Comparison of ENCODE assay signal across 8 cellular contexts in the genomic region with DNA sequence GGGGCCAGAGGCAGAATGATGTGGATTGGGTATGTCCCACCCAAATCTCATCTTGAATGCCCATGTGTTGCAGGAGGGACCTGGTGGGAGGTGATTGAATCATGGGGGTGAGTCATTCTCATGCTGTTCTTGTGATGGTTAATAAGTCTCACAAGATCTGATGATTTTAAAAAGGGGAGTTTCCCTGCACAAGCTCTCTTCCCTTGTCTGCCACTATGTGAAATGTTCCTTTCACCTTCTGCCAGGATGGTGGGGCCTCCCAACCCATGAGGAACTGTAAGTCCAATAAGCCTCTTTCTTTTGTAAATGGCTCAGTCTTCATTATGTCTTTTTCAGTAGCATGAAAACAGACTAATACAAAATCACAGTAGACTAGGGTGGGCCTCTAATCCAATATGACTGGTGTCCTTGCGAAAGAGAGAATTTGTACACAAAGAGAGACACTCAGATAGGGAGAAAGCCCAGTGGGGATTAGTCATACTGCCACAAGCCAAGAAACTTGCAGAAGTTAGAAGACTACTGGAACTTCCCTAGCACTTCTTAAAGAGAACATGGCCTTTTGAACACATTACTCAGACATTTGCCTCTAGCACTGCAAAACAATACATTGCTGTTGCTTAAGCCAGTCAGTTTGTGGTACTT.
DNase-seq lines count a peak whose midpoint lies in the region; ATAC-seq and TF ChIP-seq lines count a peak whose summit lies in the region.

No MANE protein-coding gene starts in this region.

- CTCF ChIA-PET in A673 (lab: Charles Lee), result no interaction called here
- CTCF ChIA-PET in HEK293T (lab: Yijun Ruan, JAX), result no interaction called here

- H3K4me3 ChIP-seq in A673 (ENCODE audit: low read depth, low read length, poor library complexity, severe bottlenecking) (no peak overlapping the region), skeletal muscle cell (ENCODE audit: low read depth, low read length) (no peak overlapping the region)

- no peaks in the 10 kb centered on the region for H3K9me3 ChIP-seq in A673 (ENCODE audit: low read depth, low read length, poor library complexity, severe bottlenecking)

- H3K36me3 Mint-ChIP-seq in activated T-cell treated with anti-CD3 and anti-CD28 coated beads, Interleukin-2, amount 50 U/mL, for 4 hours (ENCODE audit: insufficient read depth), result no peaks in the 10 kb centered on the region

- H3K4me1 Mint-ChIP-seq in activated T-cell treated with anti-CD3 and anti-CD28 coated beads, Interleukin-2, amount 50 U/mL, for 4 hours (ENCODE audit: low read depth), result peaks cover 10% of the 10 kb centered on the region

- no TSS peak for BruUV-seq in A673 (replicated peaks; lab: Mats Ljungman, UMichigan)

- H3K4me3 Mint-ChIP-seq in activated T-cell treated with anti-CD3 and anti-CD28 coated beads, Interleukin-2, amount 50 U/mL, for 4 hours, result no peak overlapping the region

- no peak for TF ChIP-seq CTCF in A673 (conservative IDR thresholded peaks at IDR 0.05; ENCODE audit: low read depth, low read length)

- H3K4me1 ChIP-seq in A673 (ENCODE audit: insufficient read depth, low read length, poor library complexity, severe bottlenecking), result no peaks in the 10 kb centered on the region

- intact Hi-C loops in A673 (cut with micrococcal nuclease; ENCODE audit: unreplicated experiment), result no loop called here

- peak; percentile 55 for DNase-seq in A673 (ENCODE audit: low spot score)
- DNase-seq in activated T-cell treated with anti-CD3 and anti-CD28 coated beads, Interleukin-2, amount 50 U/mL, for 4 hours, result no peak
- peak; percentile 54 for DNase-seq in skeletal muscle cell (ENCODE audit: low read depth)
- no peak for DNase-seq in HEK293T (ENCODE audit: extremely low spot score)
- DNase-seq in activated effector memory CD4-positive, alpha-beta T cell treated with Interleukin-2 at 50 U/mL for 16 hours, result no peak
- DNase-seq in NCI-H2227 treated with DMSO at 0.1 percent for 48 hours (lab: John Stamatoyannopoulos, UW), result no peak

- ATAC-seq in GM18907 (IDR thresholded peaks at IDR 0.05; ENCODE audit: unreplicated experiment) (peak; percentile 96), HG03066 (IDR thresholded peaks at IDR 0.05; ENCODE audit: low read depth, unreplicated experiment) (peak; percentile 69)
- ATAC-seq in activated T-cell treated with anti-CD3 and anti-CD28 coated beads, Interleukin-2, amount 50 U/mL, for 4 hours, result peak; percentile 85 to 87

- H3K36me3 ChIP-seq in A673 (ENCODE audit: insufficient read depth, low read length, poor library complexity, severe bottlenecking), result no peaks in the 10 kb centered on the region

- no peaks in the 10 kb centered on the region for H3K27me3 ChIP-seq in A673 (replicated peaks; ENCODE audit: insufficient read depth, low read depth, low read length, poor library complexity)

- H3K9me3 Mint-ChIP-seq in activated T-cell treated with anti-CD3 and anti-CD28 coated beads, Interleukin-2, amount 50 U/mL, for 4 hours, result peaks cover 5% of the 10 kb centered on the region

- POLR2A ChIA-PET in A673 (lab: Charles Lee; ENCODE audit: low non-redundant PET), result no interaction called here
- POLR2A ChIA-PET in HEK293T (lab: Yijun Ruan, JAX), result no interaction called here

- H3K27ac ChIP-seq in A673 (ENCODE audit: low read depth, low read length, poor library complexity, severe bottlenecking), result no peak overlapping the region

- H3K27me3 Mint-ChIP-seq in activated T-cell treated with anti-CD3 and anti-CD28 coated beads, Interleukin-2, amount 50 U/mL, for 4 hours (ENCODE audit: low read depth), result peaks cover 33% of the 10 kb centered on the region

TF ChIP-seq in HEK293T, 16 proteins besides CTCF, POLR2A, EP300 and RAD21:
- TF ChIP-seq SP1 (IDR thresholded peaks at IDR 0.05) (no peak), ARNT (IDR thresholded peaks at IDR 0.05) (no peak), HDGF (IDR thresholded peaks at IDR 0.05; ENCODE audit: borderline replicate concordance) (no peak), PKNOX1 (IDR thresholded peaks at IDR 0.05) (no peak), FOXM1 (IDR thresholded peaks at IDR 0.05; ENCODE audit: borderline replicate concordance) (no peak), L3MBTL2 (conservative IDR thresholded peaks at IDR 0.05) (no peak), TARDBP (IDR thresholded peaks at IDR 0.05) (no peak), NFRKB (IDR thresholded peaks at IDR 0.05) (no peak), FOXK2 (IDR thresholded peaks at IDR 0.05) (no peak), LEF1 (IDR thresholded peaks at IDR 0.05; ENCODE audit: borderline replicate concordance) (no peak), ELF4 (IDR thresholded peaks at IDR 0.05) (no peak), CTBP1 (IDR thresholded peaks at IDR 0.05; ENCODE audit: borderline replicate concordance) (no peak), ZNF384 (IDR thresholded peaks at IDR 0.05) (no peak), FOXA1 (IDR thresholded peaks at IDR 0.05) (no peak)
TF ChIP-seq in HEK293T: peak in this region for 0.

Comparison
In these comparisons a context has a peak if more than half of its experiments do, and no peak if none do; other contexts are left out.
1. DNase-seq: peak in A673 (single experiment) and skeletal muscle cell (single experiment); none in activated T-cell treated with anti-CD3 and anti-CD28 coated beads, Interleukin-2, amount 50 U/mL, for 4 hours (single experiment), HEK293T (single experiment), activated effector memory CD4-positive, alpha-beta T cell treated with Interleukin-2 at 50 U/mL for 16 hours (single experiment) and NCI-H2227 treated with DMSO at 0.1 percent for 48 hours (single experiment).
2. Peak in every context shown above with its lines, with median percentiles within 50 percentile points of each other: ATAC-seq.